Comparison of ENCODE assay signal across 17 cellular contexts in the genomic region with DNA sequence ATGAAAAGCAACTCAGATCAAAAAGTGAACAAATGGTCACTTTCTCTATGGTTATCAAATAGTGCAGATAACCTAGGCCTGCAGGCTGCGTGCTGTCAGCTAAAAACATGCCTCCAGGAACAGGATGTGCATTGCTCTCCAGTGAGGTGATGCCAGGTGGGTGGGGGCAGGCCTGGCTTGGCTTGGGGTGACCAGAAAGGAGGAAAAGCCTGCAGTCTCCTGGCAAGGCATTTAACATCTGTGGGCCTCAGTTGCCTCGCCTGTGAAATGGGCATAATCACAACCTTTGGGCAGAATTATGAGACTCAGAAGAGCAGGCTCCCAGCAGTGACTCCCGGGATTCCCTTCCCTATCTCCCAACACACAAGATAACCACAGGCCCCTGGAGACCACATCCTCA.
A peak's percentile ranks its signal among the peaks of the same experiment; 100 is the strongest.
DNase-seq lines count a peak whose midpoint lies in the region; ATAC-seq and TF ChIP-seq lines count a peak whose summit lies in the region.
"Had no signal": no experiment of that assay in that cellular context is flagged by ENCODE, and none has a peak within 500 bp of the region (broad histone marks: within the 10 kb centered on the region; RNA-seq: fewer than 3 reads in every experiment).

No MANE protein-coding gene starts in this region.

- peaks cover 13% of the 10 kb centered on the region for H3K4me1 Mint-ChIP-seq in endodermal cell
- H3K4me1 Mint-ChIP-seq: IgD-negative memory B cell had no signal

- 94 to 100% methylated on average over 3 of the region's 3 CpGs for WGBS in endodermal cell (ENCODE audit: insufficient coverage in 1 of 2, insufficient read length in 1 of 2), 2 experiments
- WGBS in smooth muscle cell (ENCODE audit: low lambda C conversion rate): 73% methylated on average over 3 of the region's 3 CpGs

- no peaks in the 10 kb centered on the region for H3K9me3 Mint-ChIP-seq in endodermal cell
- H3K9me3 Mint-ChIP-seq: CD8-positive, alpha-beta T cell; GM23338; IgD-negative memory B cell had no signal

- no peak overlapping the region for H2AFZ ChIP-seq in smooth muscle cell (ENCODE audit: low read depth)
- H2AFZ ChIP-seq: GM23338 had no signal

- no peak for TF ChIP-seq CTCF in endodermal cell (conservative IDR thresholded peaks at IDR 0.05)
- TF ChIP-seq CTCF in smooth muscle cell (IDR thresholded peaks at IDR 0.05; ENCODE audit: borderline replicate concordance, insufficient read depth, poor library complexity, severe bottlenecking): no peak

- H3K9ac ChIP-seq in endodermal cell (ENCODE audit: extremely low read depth, low read length, poor library complexity, severe bottlenecking) (no peak overlapping the region), smooth muscle cell (ENCODE audit: low read depth) (no peak overlapping the region)
- H3K9ac ChIP-seq: BLaER1 treated with 17β-estradiol and CSF1 and Interleukin-3, amounts not matched to agents 10 nM and 100 nM had no signal

- H3K36me3 Mint-ChIP-seq in endodermal cell (ENCODE audit: low read depth): no peaks in the 10 kb centered on the region
- H3K36me3 Mint-ChIP-seq: CD8-positive, alpha-beta T cell; IgD-negative memory B cell had no signal

- H3K27ac Mint-ChIP-seq in endodermal cell: no peak overlapping the region
- H3K27ac Mint-ChIP-seq: CD8-positive, alpha-beta T cell; GM23338; IgD-negative memory B cell had no signal

- H3K27me3 Mint-ChIP-seq in endodermal cell (ENCODE audit: insufficient read depth): peaks cover 7% of the 10 kb centered on the region

- H3K79me2 ChIP-seq in smooth muscle cell (ENCODE audit: low read depth): no peaks in the 10 kb centered on the region

- H3K27me3 ChIP-seq in MG63: no peaks in the 10 kb centered on the region
- no peaks in the 10 kb centered on the region for H3K27me3 ChIP-seq in endodermal cell (ENCODE audit: control insufficient read depth, insufficient read depth, low read length, poor library complexity, severe bottlenecking)
- H3K27me3 ChIP-seq in smooth muscle cell (ENCODE audit: low read depth): no peaks in the 10 kb centered on the region

- ATAC-seq in GM21528 (IDR thresholded peaks at IDR 0.05; ENCODE audit: low FRiP score, unreplicated experiment): no peak
- ATAC-seq: CD8-positive, alpha-beta T cell had no signal

- H3K4me2 ChIP-seq in smooth muscle cell: no peak overlapping the region
- H3K4me2 ChIP-seq: BLaER1 treated with 17β-estradiol and CSF1 and Interleukin-3, amounts not matched to agents 10 nM and 100 nM; GM23338 had no signal

- DNase-seq in Daoy (ENCODE audit: low read depth): peak; percentile 86
- DNase-seq in MG63: peak; percentile 76
- peak; percentile 25 for DNase-seq in endodermal cell
- no peak for DNase-seq in smooth muscle cell (lab: John Stamatoyannopoulos, UW; ENCODE audit: unreplicated experiment)
- no peak for DNase-seq in NCI-H748 treated with DMSO at 0.1 percent for 48 hours (lab: John Stamatoyannopoulos, UW)
- DNase-seq in HuH-7.5 (ENCODE audit: low spot score): no peak
- DNase-seq: Calu3; CD8-positive, alpha-beta T cell; Kasumi-1; MM.1S; NCI-H1092; NCI-H2081; SHP77 had no signal

- H3K36me3 ChIP-seq in MG63 (peaks cover 11% of the 10 kb centered on the region), endodermal cell (ENCODE audit: control insufficient read depth, insufficient read depth, low read length) (no peaks in the 10 kb centered on the region), smooth muscle cell (ENCODE audit: low read depth) (no peaks in the 10 kb centered on the region)
- H3K36me3 ChIP-seq: BLaER1 treated with 17β-estradiol and CSF1 and Interleukin-3, amounts not matched to agents 10 nM and 100 nM had no signal

- H3K4me3 ChIP-seq in MG63 (no peak overlapping the region), endodermal cell (ENCODE audit: low read length) (no peak overlapping the region), smooth muscle cell (no peak overlapping the region)
- H3K4me3 ChIP-seq: BLaER1 treated with 17β-estradiol and CSF1 and Interleukin-3, amounts not matched to agents 10 nM and 100 nM; GM23338 had no signal

- H4K20me1 ChIP-seq in smooth muscle cell (ENCODE audit: low read depth): no peaks in the 10 kb centered on the region
- H4K20me1 ChIP-seq: BLaER1 treated with 17β-estradiol and CSF1 and Interleukin-3, amounts not matched to agents 10 nM and 100 nM had no signal

- H3K4me1 ChIP-seq in endodermal cell (ENCODE audit: control insufficient read depth, insufficient read depth, low read length) (peaks cover 7% of the 10 kb centered on the region), smooth muscle cell (ENCODE audit: low read depth) (no peaks in the 10 kb centered on the region)

- no peaks in the 10 kb centered on the region for H3K9me3 ChIP-seq in MG63
- H3K9me3 ChIP-seq in endodermal cell (ENCODE audit: control insufficient read depth, low read length): no peaks in the 10 kb centered on the region
- H3K9me3 ChIP-seq in smooth muscle cell (replicated peaks; ENCODE audit: low read depth): no peaks in the 10 kb centered on the region
- H3K9me3 ChIP-seq: BLaER1 treated with 17β-estradiol and CSF1 and Interleukin-3, amounts not matched to agents 10 nM and 100 nM had no signal

- no peak overlapping the region for H3K27ac ChIP-seq in endodermal cell (ENCODE audit: low read depth, low read length)
- H3K27ac ChIP-seq in smooth muscle cell (ENCODE audit: low read depth): peak overlapping the region; percentile 33
- H3K27ac ChIP-seq: BLaER1 treated with 17β-estradiol and CSF1 and Interleukin-3, amounts not matched to agents 10 nM and 100 nM had no signal

- H3F3A ChIP-seq in smooth muscle cell (ENCODE audit: low read depth): no peaks in the 10 kb centered on the region

- H3K4me3 Mint-ChIP-seq in endodermal cell: no peak overlapping the region
- H3K4me3 Mint-ChIP-seq: CD8-positive, alpha-beta T cell; GM23338; IgD-negative memory B cell had no signal

Comparison
In these comparisons a context has a peak if more than half of its experiments do, and no peak if none do; other contexts are left out.
1. DNase-seq: peak in Daoy (single experiment), MG63 (single experiment) and endodermal cell (single experiment); none in smooth muscle cell (single experiment), NCI-H748 treated with DMSO at 0.1 percent for 48 hours (single experiment) and HuH-7.5 (single experiment).